ENCODE assay signal across 11 cellular contexts in the genomic region with DNA sequence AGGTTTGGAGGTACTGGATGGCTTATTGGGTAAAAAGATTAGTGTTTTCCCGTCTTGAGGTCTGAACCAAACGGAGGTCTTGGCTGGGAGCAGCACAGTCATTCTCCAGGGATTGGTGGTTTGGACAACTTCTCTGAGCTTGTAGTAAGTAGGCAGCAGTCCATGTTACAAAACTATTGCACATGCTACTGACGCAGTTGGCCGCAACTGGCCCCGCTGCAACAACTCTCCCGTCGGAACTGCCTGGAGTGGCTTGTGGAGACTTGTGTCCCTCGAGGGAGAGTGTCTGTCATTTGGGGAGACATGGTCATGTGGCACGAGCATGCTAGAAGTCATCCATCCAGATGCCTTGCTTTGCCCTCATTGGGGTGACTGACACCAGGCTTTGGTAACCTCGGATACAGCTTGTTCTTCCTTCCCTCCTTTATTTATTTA.
DNase-seq lines count a peak whose midpoint lies in the region; ATAC-seq, FAIRE-seq and TF ChIP-seq lines count a peak whose summit lies in the region.
"Had no signal": no experiment of that assay in that cellular context is flagged by ENCODE, and none has a peak within 500 bp of the region (broad histone marks: within the 10 kb centered on the region; RNA-seq: fewer than 3 reads in every experiment).

No MANE protein-coding gene starts in this region.

- no peaks in the 10 kb centered on the region for H4K20me1 ChIP-seq in mammary epithelial cell (ENCODE audit: insufficient read depth, low read length)

- FAIRE-seq in D721Med (lab: Jason Lieb, UNC) = no peak
- FAIRE-seq: islet of Langerhans had no signal

- CTCF ChIA-PET in mammary epithelial cell (lab: Charles Lee; ENCODE audit: low non-redundant PET) = no interaction called here

- peak overlapping the region; percentile 9 for H3K27ac ChIP-seq in mammary epithelial cell (ENCODE audit: insufficient read depth, low read depth, low read length)
- peak overlapping the region; percentile 60 to 90 (median 78) for H3K27ac ChIP-seq in heart left ventricle

- H3K36me3 ChIP-seq in mammary epithelial cell (ENCODE audit: insufficient read depth, low read length) (no peaks in the 10 kb centered on the region), heart left ventricle (no peaks in the 10 kb centered on the region)

- no peak overlapping the region for H3K4me2 ChIP-seq in mammary epithelial cell (ENCODE audit: insufficient read depth, low read depth, low read length)

- no TSS peak for BruUV-seq in mammary epithelial cell (replicated peaks; lab: Mats Ljungman, UMichigan)

- DNase-seq in AG09319 (ENCODE audit: extremely low read depth, low read depth) (peak; percentile 79), mammary epithelial cell (peak; percentile 77), heart left ventricle (peak; percentile 80 to 89 (median 81)), sciatic nerve (ENCODE audit: low spot score) (peak; percentile 83), D721Med (ENCODE audit: insufficient read length, low spot score) (no peak), SIG-M5 (lab: John Stamatoyannopoulos, UW) (no peak), DMS153 treated with DMSO at 0.1 percent for 48 hours (lab: John Stamatoyannopoulos, UW; ENCODE audit: unreplicated experiment) (no peak)
- no peak for DNase-seq in stimulated activated CD4-positive, alpha-beta T cell treated with anti-CD3 and anti-CD28 coated beads, Interleukin-12 subunit alpha, Interleukin-12 subunit beta, amount 100 ng/mL, for 4 hours
- DNase-seq: DMS53; stimulated activated naive CD8-positive, alpha-beta T cell treated with anti-CD3 and anti-CD28 coated beads, Interleukin-15, amount 100 ng/mL, for 72 hours had no signal

- peak; percentile 43 to 65 (median 58) for ATAC-seq in heart left ventricle
- ATAC-seq in sciatic nerve = peak; percentile 84
- ATAC-seq: stimulated activated naive CD8-positive, alpha-beta T cell treated with anti-CD3 and anti-CD28 coated beads, Interleukin-15, amount 100 ng/mL, for 72 hours had no signal

- no peaks in the 10 kb centered on the region for H3K9me3 ChIP-seq in mammary epithelial cell (replicated peaks; ENCODE audit: insufficient read depth, low read length)
- no peaks in the 10 kb centered on the region for H3K9me3 ChIP-seq in heart left ventricle

- no peak for TF ChIP-seq POLR2A in heart left ventricle (IDR thresholded peaks at IDR 0.05)

- no peaks in the 10 kb centered on the region for H3K27me3 ChIP-seq in mammary epithelial cell (ENCODE audit: insufficient read depth, low read length)
- no peaks in the 10 kb centered on the region for H3K27me3 ChIP-seq in heart left ventricle

- peak overlapping the region; percentile 20 for H2AFZ ChIP-seq in mammary epithelial cell (ENCODE audit: low read depth, low read length)

- H3K4me1 ChIP-seq in mammary epithelial cell (ENCODE audit: insufficient read depth, low read length) (peaks cover 36% of the 10 kb centered on the region), heart left ventricle (peaks cover 19 to 100% (median 92%) of the 10 kb centered on the region in 12 donors)

- intact Hi-C loops in mammary epithelial cell (cut with micrococcal nuclease) = no loop called here
- intact Hi-C loops in heart left ventricle (cut with DNase I) = no loop called here
- intact Hi-C loops in sciatic nerve (cut with DNase I) = no loop called here

- in situ Hi-C loops in mammary epithelial cell (cut with MboI; ENCODE audit: low sequenced_read_pairs in 2 of 2) = loop anchor here in 1 of 2 donors (25.0 kb wide), 1 partner anchor 387 kb away; no protein-coding TSS in a partner anchor

- TF ChIP-seq CTCF in AG09319 (IDR thresholded peaks at IDR 0.05; ENCODE audit: low read depth, low read length) = no peak
- no peak for TF ChIP-seq CTCF in mammary epithelial cell (conservative IDR thresholded peaks at IDR 0.05 in 1 of 2, IDR thresholded peaks at IDR 0.05 in 1 of 2; ENCODE audit: extremely low read depth in 1 of 2, insufficient read depth in 1 of 2, low read depth in 1 of 2, low read length in 2 of 2)
- TF ChIP-seq CTCF in heart left ventricle (IDR thresholded peaks at IDR 0.05) = no peak
- no peak for TF ChIP-seq CTCF in D721Med (IDR thresholded peaks at IDR 0.05; ENCODE audit: insufficient read depth, missing control alignments)

- WGBS in mammary epithelial cell (ENCODE audit: low coverage, missing lambda C conversion rate) = 13% methylated on average over 9 of the region's 10 CpGs
- WGBS in heart left ventricle, 4 donors = 44 to 66% (median 54%) methylated on average over 10 of the region's 10 CpGs

- dilution Hi-C loops in mammary epithelial cell (cut with HindIII; ENCODE audit: low sequenced_read_pairs) = no loop called here

- no peak overlapping the region for H3K9ac ChIP-seq in mammary epithelial cell (ENCODE audit: insufficient read depth, low read length)

- H3K4me3 ChIP-seq in mammary epithelial cell (replicated peaks in 1 of 3; ENCODE audit: insufficient read depth in 1 of 3, low read depth in 2 of 3, low read length in 3 of 3) = no peak overlapping the region
- H3K4me3 ChIP-seq in heart left ventricle = no peak overlapping the region

- no peaks in the 10 kb centered on the region for H3K79me2 ChIP-seq in mammary epithelial cell (ENCODE audit: insufficient read depth, low read length)

Comparison
In these comparisons a context has a peak if more than half of its experiments do, and no peak if none do; other contexts are left out.
1. DNase-seq: peak in AG09319 (single experiment), mammary epithelial cell (single experiment), heart left ventricle (5 of 5) and sciatic nerve (single experiment); none in stimulated activated CD4-positive, alpha-beta T cell treated with anti-CD3 and anti-CD28 coated beads, Interleukin-12 subunit alpha, Interleukin-12 subunit beta, amount 100 ng/mL, for 4 hours (single experiment), D721Med (single experiment), SIG-M5 (single experiment) and DMS153 treated with DMSO at 0.1 percent for 48 hours (single experiment).